In genomic region chr5:172855597-172856292, GRCh38 we compare ENCODE assay signal across 9 cellular contexts. TPM values are rescaled to one million over a fixed set of nuclear protein-coding genes. Genes with fewer than 3 reads are reported as not detected.
DNase-seq lines count a peak whose midpoint lies in the region; ATAC-seq, FAIRE-seq and TF ChIP-seq lines count a peak whose summit lies in the region.
"Had no signal": no experiment of that assay in that cellular context is flagged by ENCODE, and none has a peak within 500 bp of the region (broad histone marks: within the 10 kb centered on the region; RNA-seq: fewer than 3 reads in every experiment).

No MANE protein-coding gene starts in this region.

- peak overlapping the region; percentile 56 to 97 (median 78) for H3K27ac ChIP-seq in heart right ventricle

- H3K4me3 ChIP-seq in heart right ventricle, result no peak overlapping the region

- no peak overlapping the region for H3K4me3 Mint-ChIP-seq in activated CD8-positive, alpha-beta T cell treated with anti-CD3 and anti-CD28 coated beads for 36 hours

- CTCF ChIA-PET in activated CD8-positive, alpha-beta T cell treated with anti-CD3 and anti-CD28 coated beads for 36 hours (lab: Charles Lee), result no interaction called here

- H3K36me3 ChIP-seq in heart right ventricle, result no peaks in the 10 kb centered on the region

- H3K27ac Mint-ChIP-seq in activated CD8-positive, alpha-beta T cell treated with anti-CD3 and anti-CD28 coated beads for 36 hours, result peak overlapping the region; percentile 4

- POLR2A ChIA-PET in activated CD8-positive, alpha-beta T cell treated with anti-CD3 and anti-CD28 coated beads for 36 hours (lab: Charles Lee), result no interaction called here

- no peaks in the 10 kb centered on the region for H3K27me3 ChIP-seq in heart right ventricle

- intact Hi-C loops in activated CD8-positive, alpha-beta T cell treated with anti-CD3 and anti-CD28 coated beads for 36 hours (cut with micrococcal nuclease), result no loop called here
- intact Hi-C loops in heart right ventricle (cut with DNase I) (loop anchor here in 2 of 10 donors (5.0 to 10.0 kb wide), 3 partner anchors 49 to 83 kb away; partner anchors contain the start of gene DUSP1 (in 1 of the 2)), posterior vena cava (cut with DNase I) (no loop called here)

- H3K36me3 Mint-ChIP-seq in activated CD8-positive, alpha-beta T cell treated with anti-CD3 and anti-CD28 coated beads for 36 hours (ENCODE audit: low read depth), result peaks cover 3% of the 10 kb centered on the region

- H3K9me3 ChIP-seq in heart right ventricle, result no peaks in the 10 kb centered on the region

- DNase-seq in AG08395 (ENCODE audit: low spot score) (peak; percentile 57), heart right ventricle (peak; percentile 51 to 65), posterior vena cava (ENCODE audit: low spot score) (peak; percentile 91), H54 (ENCODE audit: insufficient read length, low spot score) (no peak), NCI-H524 treated with DMSO at 0.1 percent for 48 hours (lab: John Stamatoyannopoulos, UW) (no peak), 8988T (no peak), NCI-H2107 (lab: John Stamatoyannopoulos, UW) (no peak)
- no peak for DNase-seq in activated CD8-positive, alpha-beta T cell treated with anti-CD3 and anti-CD28 coated beads for 36 hours
- DNase-seq: central memory CD4-positive, alpha-beta T cell had no signal

- H3K9me3 Mint-ChIP-seq in activated CD8-positive, alpha-beta T cell treated with anti-CD3 and anti-CD28 coated beads for 36 hours, result no peaks in the 10 kb centered on the region

- H3K4me1 ChIP-seq in heart right ventricle, result peaks cover 43 to 88% (median 71%) of the 10 kb centered on the region in 9 donors

- TF ChIP-seq POLR2A in H54 (IDR thresholded peaks at IDR 0.05; ENCODE audit: low read depth, low read length), result no peak

- no peak for TF ChIP-seq CTCF in activated CD8-positive, alpha-beta T cell treated with anti-CD3 and anti-CD28 coated beads for 36 hours (IDR thresholded peaks at IDR 0.05)
- no peak for TF ChIP-seq CTCF in heart right ventricle (IDR thresholded peaks at IDR 0.05)

- H3K27me3 Mint-ChIP-seq in activated CD8-positive, alpha-beta T cell treated with anti-CD3 and anti-CD28 coated beads for 36 hours, result no peaks in the 10 kb centered on the region

- FAIRE-seq in H54 (lab: Jason Lieb, UNC), result no peak

- ATAC-seq in activated CD8-positive, alpha-beta T cell treated with anti-CD3 and anti-CD28 coated beads for 36 hours, result no peak
- peak in 7 of 8 donors; percentile 23 to 77 (median 58) for ATAC-seq in heart right ventricle

- 53 to 59% methylated on average over 18 of the region's 18 CpGs for WGBS in heart right ventricle, 2 donors

- H3K4me1 Mint-ChIP-seq in activated CD8-positive, alpha-beta T cell treated with anti-CD3 and anti-CD28 coated beads for 36 hours (ENCODE audit: low read depth), result peaks cover 55% of the 10 kb centered on the region

RNA-seq across cellular contexts. Expression of gene ERGIC1, which starts 21.7 kb away (rescaled TPM):
- 10 to 100 TPM; 56.1 to 57.0 TPM for total RNA-seq in activated CD8-positive, alpha-beta T cell treated with anti-CD3 and anti-CD28 coated beads for 36 hours
- total RNA-seq in heart right ventricle (10 to 100 TPM; 60.3 to 91.9 (median 74.2) TPM), posterior vena cava (100 to 1,000 TPM; 140 to 169 TPM)
- 10 to 100 TPM; 48.0 to 64.9 TPM for polyA plus RNA-seq in heart right ventricle

Comparison
In these comparisons a context has a peak if more than half of its experiments do, and no peak if none do; other contexts are left out.
1. DNase-seq: peak in AG08395 (single experiment), heart right ventricle (2 of 2) and posterior vena cava (single experiment); none in activated CD8-positive, alpha-beta T cell treated with anti-CD3 and anti-CD28 coated beads for 36 hours (single experiment), H54 (single experiment), NCI-H524 treated with DMSO at 0.1 percent for 48 hours (single experiment), 8988T (single experiment) and NCI-H2107 (single experiment).